In the genomic region with DNA sequence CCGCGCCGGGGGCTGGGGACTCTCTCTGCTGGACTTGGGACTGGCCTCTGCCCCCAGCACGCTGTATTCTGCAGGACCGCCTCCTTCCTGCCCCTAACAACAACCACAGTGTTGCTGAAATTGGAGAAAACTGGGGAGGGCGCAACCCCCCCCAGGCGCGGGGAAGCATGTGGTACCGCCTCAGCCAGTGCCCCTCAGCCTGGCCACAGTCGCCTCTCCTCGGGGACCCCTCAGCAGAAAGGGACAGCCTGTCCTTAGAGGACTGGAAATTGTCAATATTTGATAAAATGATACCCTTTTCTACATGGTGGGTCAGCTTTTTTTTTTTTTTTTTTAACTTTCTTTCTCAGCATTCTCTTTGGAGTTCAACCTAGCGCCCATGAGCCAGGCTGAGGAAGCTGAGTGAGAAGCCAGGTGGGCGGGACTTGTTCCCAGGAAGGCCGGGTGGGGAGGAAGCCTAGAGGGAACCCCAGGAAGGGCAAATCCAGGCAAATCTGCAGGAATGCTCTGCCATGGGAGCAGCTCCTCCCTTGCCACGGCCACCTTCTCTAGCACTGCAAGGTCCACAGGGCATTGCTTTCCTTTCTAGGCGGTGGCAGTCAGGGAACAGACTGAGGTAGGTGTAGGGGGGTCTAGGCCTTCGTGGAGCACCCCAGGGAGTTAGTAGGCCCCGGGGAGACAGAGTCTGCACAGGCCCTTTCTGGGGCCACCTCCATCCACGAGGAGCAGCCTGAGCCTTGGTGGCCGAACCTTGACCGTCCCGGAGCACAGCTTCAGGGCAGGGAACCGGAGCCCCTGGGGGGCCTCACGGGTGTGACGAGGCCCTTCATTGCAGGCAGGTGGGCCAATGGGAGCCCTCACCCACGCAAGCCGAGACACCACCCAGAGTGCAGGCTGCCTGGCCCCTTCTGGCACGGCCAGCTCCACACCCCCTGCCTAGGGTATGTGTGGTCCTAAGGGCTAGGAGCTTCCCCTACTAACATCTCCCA, we compare ENCODE assay signal across 1 cellular context.
TF ChIP-seq lines count a peak whose summit lies in the region.

No MANE protein-coding gene starts in this region.

TF ChIP-seq in GM12878, 131 proteins besides CTCF, POLR2A, EP300 and RAD21:
- no peak for TF ChIP-seq PAX5 (IDR thresholded peaks at IDR 0.05; ENCODE audit: borderline replicate concordance, low read depth, low read length)
- no peak for TF ChIP-seq SMAD5 (IDR thresholded peaks at IDR 0.05; ENCODE audit: low read depth)
- TF ChIP-seq, protein P1, sequence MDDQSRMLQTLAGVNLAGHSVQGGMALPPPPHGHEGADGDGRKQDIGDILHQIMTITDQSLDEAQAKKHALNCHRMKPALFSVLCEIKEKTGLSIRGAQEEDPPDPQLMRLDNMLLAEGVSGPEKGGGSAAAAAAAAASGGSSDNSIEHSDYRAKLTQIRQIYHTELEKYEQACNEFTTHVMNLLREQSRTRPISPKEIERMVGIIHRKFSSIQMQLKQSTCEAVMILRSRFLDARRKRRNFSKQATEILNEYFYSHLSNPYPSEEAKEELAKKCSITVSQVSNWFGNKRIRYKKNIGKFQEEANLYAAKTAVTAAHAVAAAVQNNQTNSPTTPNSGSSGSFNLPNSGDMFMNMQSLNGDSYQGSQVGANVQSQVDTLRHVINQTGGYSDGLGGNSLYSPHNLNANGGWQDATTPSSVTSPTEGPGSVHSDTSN (IDR thresholded peaks at IDR 0.05; ENCODE audit: insufficient replicate concordance, low read depth, low read length) = no peak
- TF ChIP-seq, protein P2, sequence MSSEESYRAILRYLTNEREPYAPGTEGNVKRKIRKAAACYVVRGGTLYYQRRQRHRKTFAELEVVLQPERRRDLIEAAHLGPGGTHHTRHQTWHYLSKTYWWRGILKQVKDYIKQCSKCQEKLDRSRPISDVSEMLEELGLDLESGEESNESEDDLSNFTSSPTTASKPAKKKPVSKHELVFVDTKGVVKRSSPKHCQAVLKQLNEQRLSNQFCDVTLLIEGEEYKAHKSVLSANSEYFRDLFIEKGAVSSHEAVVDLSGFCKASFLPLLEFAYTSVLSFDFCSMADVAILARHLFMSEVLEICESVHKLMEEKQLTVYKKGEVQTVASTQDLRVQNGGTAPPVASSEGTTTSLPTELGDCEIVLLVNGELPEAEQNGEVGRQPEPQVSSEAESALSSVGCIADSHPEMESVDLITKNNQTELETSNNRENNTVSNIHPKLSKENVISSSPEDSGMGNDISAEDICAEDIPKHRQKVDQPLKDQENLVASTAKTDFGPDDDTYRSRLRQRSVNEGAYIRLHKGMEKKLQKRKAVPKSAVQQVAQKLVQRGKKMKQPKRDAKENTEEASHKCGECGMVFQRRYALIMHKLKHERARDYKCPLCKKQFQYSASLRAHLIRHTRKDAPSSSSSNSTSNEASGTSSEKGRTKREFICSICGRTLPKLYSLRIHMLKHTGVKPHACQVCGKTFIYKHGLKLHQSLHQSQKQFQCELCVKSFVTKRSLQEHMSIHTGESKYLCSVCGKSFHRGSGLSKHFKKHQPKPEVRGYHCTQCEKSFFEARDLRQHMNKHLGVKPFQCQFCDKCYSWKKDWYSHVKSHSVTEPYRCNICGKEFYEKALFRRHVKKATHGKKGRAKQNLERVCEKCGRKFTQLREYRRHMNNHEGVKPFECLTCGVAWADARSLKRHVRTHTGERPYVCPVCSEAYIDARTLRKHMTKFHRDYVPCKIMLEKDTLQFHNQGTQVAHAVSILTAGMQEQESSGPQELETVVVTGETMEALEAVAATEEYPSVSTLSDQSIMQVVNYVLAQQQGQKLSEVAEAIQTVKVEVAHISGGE (CRISPR knock-in tag; IDR thresholded peaks at IDR 0.05) = no peak
- no peak for TF ChIP-seq IRF4 (IDR thresholded peaks at IDR 0.05; ENCODE audit: low read depth, low read length)
- no peak for TF ChIP-seq TBL1XR1 (IDR thresholded peaks at IDR 0.05; ENCODE audit: low read depth, low read length)
- TF ChIP-seq NR2C1 (IDR thresholded peaks at IDR 0.05) = no peak
- TF ChIP-seq, protein P3, sequence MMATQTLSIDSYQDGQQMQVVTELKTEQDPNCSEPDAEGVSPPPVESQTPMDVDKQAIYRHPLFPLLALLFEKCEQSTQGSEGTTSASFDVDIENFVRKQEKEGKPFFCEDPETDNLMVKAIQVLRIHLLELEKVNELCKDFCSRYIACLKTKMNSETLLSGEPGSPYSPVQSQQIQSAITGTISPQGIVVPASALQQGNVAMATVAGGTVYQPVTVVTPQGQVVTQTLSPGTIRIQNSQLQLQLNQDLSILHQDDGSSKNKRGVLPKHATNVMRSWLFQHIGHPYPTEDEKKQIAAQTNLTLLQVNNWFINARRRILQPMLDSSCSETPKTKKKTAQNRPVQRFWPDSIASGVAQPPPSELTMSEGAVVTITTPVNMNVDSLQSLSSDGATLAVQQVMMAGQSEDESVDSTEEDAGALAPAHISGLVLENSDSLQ (IDR thresholded peaks at IDR 0.05) = no peak
- no peak for TF ChIP-seq SMARCA5 (IDR thresholded peaks at IDR 0.05)
- no peak for TF ChIP-seq ETV6 (conservative IDR thresholded peaks at IDR 0.05 in 1 of 2, IDR thresholded peaks at IDR 0.05 in 1 of 2; ENCODE audit: borderline replicate concordance in 1 of 2, low read depth in 1 of 2)
- TF ChIP-seq ZBED1 (IDR thresholded peaks at IDR 0.05; ENCODE audit: borderline replicate concordance) = no peak
- TF ChIP-seq MYB (IDR thresholded peaks at IDR 0.05; ENCODE audit: borderline replicate concordance, low read depth, low read length) = no peak
- TF ChIP-seq SIN3A (IDR thresholded peaks at IDR 0.05; ENCODE audit: low read depth, low read length) = no peak
- TF ChIP-seq TCF7 (IDR thresholded peaks at IDR 0.05; ENCODE audit: borderline replicate concordance) = no peak
- TF ChIP-seq MTA3 (IDR thresholded peaks at IDR 0.05; ENCODE audit: borderline replicate concordance, low read length) = no peak
- no peak for TF ChIP-seq BHLHE40 (IDR thresholded peaks at IDR 0.05; ENCODE audit: borderline replicate concordance in 1 of 2, low read depth in 2 of 2, low read length in 1 of 2)
